Comparison of ENCODE assay signal across 20 cellular contexts in genomic region chr3:117068301-117068700, GRCh38.
DNase-seq lines count a peak whose midpoint lies in the region; FAIRE-seq and TF ChIP-seq lines count a peak whose summit lies in the region.
"Had no signal": no experiment of that assay in that cellular context is flagged by ENCODE, and none has a peak within 500 bp of the region (broad histone marks: within the 10 kb centered on the region; RNA-seq: fewer than 3 reads in every experiment).

No MANE protein-coding gene starts in this region.

- DNase-seq in DMS53 (lab: John Stamatoyannopoulos, UW), result peak; percentile 26
- no peak for DNase-seq in DMS53 treated with DMSO at 0.1 percent for 48 hours (lab: John Stamatoyannopoulos, UW; ENCODE audit: unreplicated experiment)
- peak; percentile 3 for DNase-seq in NCI-H748 (lab: John Stamatoyannopoulos, UW; ENCODE audit: unreplicated experiment)
- DNase-seq in NCI-H748 treated with DMSO at 0.1 percent for 48 hours (lab: John Stamatoyannopoulos, UW), result no peak
- peak; percentile 17 for DNase-seq in small intestine
- no peak for DNase-seq in RWPE1 (ENCODE audit: low spot score)
- DNase-seq: AML-193; Caco-2; Calu3; CD4-positive, alpha-beta T cell; CD8-positive, alpha-beta T cell; DMS79 treated with DMSO at 0.1 percent for 48 hours; GF-D8 had no signal

- CTCF ChIA-PET in RWPE1 (lab: Yijun Ruan, JAX), result interaction anchor here (0.6 to 0.7 kb wide), 2 partner anchors 9 to 17 kb away, joined by 4 read pairs; no protein-coding TSS in a partner anchor

- H3K4me1 ChIP-seq in small intestine (ENCODE audit: control insufficient read depth in 2 of 2, insufficient read depth in 1 of 2, low read depth in 1 of 2, low read length in 1 of 2), result no peaks in the 10 kb centered on the region
- H3K4me1 ChIP-seq: A549, Caco-2 had no signal

- no peak for FAIRE-seq in small intestine (lab: Jason Lieb, UNC)
- FAIRE-seq: A549, D721Med, G401.6, GM12891 had no signal

- no peaks in the 10 kb centered on the region for H3K9me3 ChIP-seq in small intestine (ENCODE audit: control insufficient read depth, low read depth)
- H3K9me3 ChIP-seq: A549; BLaER1 treated with 17β-estradiol and CSF1 and Interleukin-3, amounts not matched to agents 10 nM and 100 nM; Caco-2 had no signal

- H3K36me3 ChIP-seq in small intestine (ENCODE audit: control insufficient read depth in 2 of 2, insufficient read depth in 2 of 2, low read length in 2 of 2), result no peaks in the 10 kb centered on the region
- H3K36me3 ChIP-seq: BLaER1 treated with 17β-estradiol and CSF1 and Interleukin-3, amounts not matched to agents 10 nM and 100 nM had no signal

- no peak overlapping the region for H3K27ac ChIP-seq in small intestine (ENCODE audit: low read depth in 1 of 2, low read length in 1 of 2)
- no peak overlapping the region for H3K27ac ChIP-seq in RWPE1
- H3K27ac ChIP-seq: 22Rv1; A549; BLaER1 treated with 17β-estradiol and CSF1 and Interleukin-3, amounts not matched to agents 10 nM and 100 nM; C4-2B had no signal

- H3K27me3 ChIP-seq in small intestine (ENCODE audit: control insufficient read depth in 2 of 2, insufficient read depth in 2 of 2, low read length in 2 of 2), result no peaks in the 10 kb centered on the region
- H3K27me3 ChIP-seq: BLaER1 treated with 17β-estradiol and CSF1 and Interleukin-3, amounts not matched to agents 10 nM and 100 nM had no signal

- POLR2A ChIA-PET in RWPE1 (lab: Yijun Ruan, JAX; ENCODE audit: low non-redundant PET), result no interaction called here

- WGBS in small intestine, 3 donors, result 11 to 50% (median 23%) methylated on average over 2 of the region's 2 CpGs

- no peak for TF ChIP-seq CTCF in RWPE1 (conservative IDR thresholded peaks at IDR 0.05; ENCODE audit: low read depth)

- no peak overlapping the region for H3K4me3 ChIP-seq in small intestine (ENCODE audit: low read depth in 1 of 2, low read length in 2 of 2)
- H3K4me3 ChIP-seq: A549; BLaER1 treated with 17β-estradiol and CSF1 and Interleukin-3, amounts not matched to agents 10 nM and 100 nM had no signal

Comparison
In these comparisons a context has a peak if more than half of its experiments do, and no peak if none do; other contexts are left out.
1. DNase-seq: peak in DMS53 (single experiment), NCI-H748 (single experiment) and small intestine (single experiment); none in DMS53 treated with DMSO at 0.1 percent for 48 hours (single experiment), NCI-H748 treated with DMSO at 0.1 percent for 48 hours (single experiment) and RWPE1 (single experiment).